ENCODE assay signal across 15 cellular contexts in the genomic region with DNA sequence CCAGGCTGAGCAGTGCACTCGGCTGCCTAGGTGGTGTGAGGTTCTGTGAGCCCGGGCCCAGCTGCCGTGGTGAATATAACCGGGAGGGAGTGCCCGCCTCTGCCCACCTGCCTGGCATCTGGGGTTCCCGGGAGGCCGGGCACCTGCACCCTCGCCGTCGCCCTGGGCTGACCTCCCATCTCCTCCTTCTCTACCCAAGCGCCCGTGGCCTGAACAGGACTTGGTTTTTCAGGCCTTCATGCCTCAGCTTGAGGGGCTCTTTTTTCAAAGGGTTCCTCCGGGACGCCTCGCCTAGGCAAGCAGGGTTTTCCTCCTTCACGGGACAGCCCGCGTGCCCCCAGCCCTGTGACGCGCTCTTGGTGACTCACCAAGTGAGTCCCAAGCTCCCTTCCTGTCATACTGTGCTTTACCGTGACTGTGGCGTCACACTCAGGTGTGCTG. TPM values are rescaled to one million over a fixed set of nuclear protein-coding genes. Genes with fewer than 3 reads are reported as not detected.
DNase-seq lines count a peak whose midpoint lies in the region; ATAC-seq and FAIRE-seq lines count a peak whose summit lies in the region.
"Had no signal": no experiment of that assay in that cellular context is flagged by ENCODE, and none has a peak within 500 bp of the region (broad histone marks: within the 10 kb centered on the region; RNA-seq: fewer than 3 reads in every experiment).

No MANE protein-coding gene starts in this region.

- peak; percentile 57 for DNase-seq in activated T-cell treated with anti-CD3 and anti-CD28 coated beads, Interleukin-2, amount 50 U/mL, for 4 hours
- DNase-seq in activated T-cell treated with anti-CD3 and anti-CD28 coated beads, Interleukin-2, amount 50 U/mL, for 24 hours: no peak
- DNase-seq in stimulated activated CD4-positive, alpha-beta T cell treated with anti-CD3 and anti-CD28 coated beads, Interleukin-4, amount 100 ng/mL, for 24 hours: peak; percentile 31
- no peak for DNase-seq in GM19239 (ENCODE audit: insufficient read length, low spot score)
- DNase-seq: GOT3; hypothalamus; Karpas-422; mesenchymal stem cell; NCI-H2171; stimulated activated naive CD4-positive, alpha-beta T cell treated with Interleukin-2 at 50 U/mL for 16 hours had no signal

- no peaks in the 10 kb centered on the region for H3K9me3 Mint-ChIP-seq in activated T-cell treated with anti-CD3 and anti-CD28 coated beads, Interleukin-2, amount 50 U/mL, for 4 hours
- H3K9me3 Mint-ChIP-seq in activated T-cell treated with anti-CD3 and anti-CD28 coated beads, Interleukin-2, amount 50 U/mL, for 24 hours: no peaks in the 10 kb centered on the region
- H3K9me3 Mint-ChIP-seq in IgD-negative memory B cell: no peaks in the 10 kb centered on the region
- H3K9me3 Mint-ChIP-seq: activated naive CD4-positive, alpha-beta T cell treated with anti-CD3 and anti-CD28 coated beads, Interleukin-2, amount 50 U/mL, for 24 hours had no signal

- peak; percentile 49 to 59 for ATAC-seq in activated T-cell treated with anti-CD3 and anti-CD28 coated beads, Interleukin-2, amount 50 U/mL, for 4 hours
- ATAC-seq in esophagus mucosa (peak; percentile 61), GM21529 (IDR thresholded peaks at IDR 0.05; ENCODE audit: unreplicated experiment) (no peak), HG03520 (IDR thresholded peaks at IDR 0.05; ENCODE audit: unreplicated experiment) (no peak)

- peak overlapping the region; percentile 29 for H3K4me3 Mint-ChIP-seq in activated T-cell treated with anti-CD3 and anti-CD28 coated beads, Interleukin-2, amount 50 U/mL, for 4 hours
- H3K4me3 Mint-ChIP-seq in activated T-cell treated with anti-CD3 and anti-CD28 coated beads, Interleukin-2, amount 50 U/mL, for 24 hours: no peak overlapping the region
- peak overlapping the region in 2 of 4 donors; percentile 15 to 68 for H3K4me3 Mint-ChIP-seq in IgD-negative memory B cell
- H3K4me3 Mint-ChIP-seq: activated naive CD4-positive, alpha-beta T cell treated with anti-CD3 and anti-CD28 coated beads, Interleukin-2, amount 50 U/mL, for 24 hours had no signal

- no peak for FAIRE-seq in GM19239 (lab: Jason Lieb, UNC)

- no peaks in the 10 kb centered on the region for H3K27me3 Mint-ChIP-seq in activated T-cell treated with anti-CD3 and anti-CD28 coated beads, Interleukin-2, amount 50 U/mL, for 4 hours (ENCODE audit: low read depth)
- H3K27me3 Mint-ChIP-seq in activated T-cell treated with anti-CD3 and anti-CD28 coated beads, Interleukin-2, amount 50 U/mL, for 24 hours: no peaks in the 10 kb centered on the region
- H3K27me3 Mint-ChIP-seq in IgD-negative memory B cell: no peaks in the 10 kb centered on the region
- H3K27me3 Mint-ChIP-seq: activated naive CD4-positive, alpha-beta T cell treated with anti-CD3 and anti-CD28 coated beads, Interleukin-2, amount 50 U/mL, for 24 hours had no signal

- peaks cover 68% of the 10 kb centered on the region for H3K4me1 Mint-ChIP-seq in activated T-cell treated with anti-CD3 and anti-CD28 coated beads, Interleukin-2, amount 50 U/mL, for 4 hours (ENCODE audit: low read depth)
- H3K4me1 Mint-ChIP-seq in activated T-cell treated with anti-CD3 and anti-CD28 coated beads, Interleukin-2, amount 50 U/mL, for 24 hours (ENCODE audit: low read depth): peaks cover 79% of the 10 kb centered on the region
- peaks cover 41 to 54% (median 44%) of the 10 kb centered on the region in 3 donors for H3K4me1 Mint-ChIP-seq in IgD-negative memory B cell

- no peak overlapping the region for H3K27ac Mint-ChIP-seq in activated T-cell treated with anti-CD3 and anti-CD28 coated beads, Interleukin-2, amount 50 U/mL, for 24 hours
- H3K27ac Mint-ChIP-seq in IgD-negative memory B cell: peak overlapping the region; percentile 92 to 98 (median 94)
- H3K27ac Mint-ChIP-seq: activated naive CD4-positive, alpha-beta T cell treated with anti-CD3 and anti-CD28 coated beads, Interleukin-2, amount 50 U/mL, for 24 hours had no signal

- no peaks in the 10 kb centered on the region for H3K36me3 Mint-ChIP-seq in activated T-cell treated with anti-CD3 and anti-CD28 coated beads, Interleukin-2, amount 50 U/mL, for 4 hours (ENCODE audit: insufficient read depth)
- peaks cover 2% of the 10 kb centered on the region for H3K36me3 Mint-ChIP-seq in activated T-cell treated with anti-CD3 and anti-CD28 coated beads, Interleukin-2, amount 50 U/mL, for 24 hours (ENCODE audit: low read depth)
- peaks cover 1% of the 10 kb centered on the region for H3K36me3 Mint-ChIP-seq in IgD-negative memory B cell
- H3K36me3 Mint-ChIP-seq: activated naive CD4-positive, alpha-beta T cell treated with anti-CD3 and anti-CD28 coated beads, Interleukin-2, amount 50 U/mL, for 24 hours had no signal

RNA-seq across cellular contexts. Expression of gene INPP5A, which starts 9.9 kb away (rescaled TPM):
- 1 to 10 TPM; 5.8 to 8.8 (median 6.9) TPM for total RNA-seq in activated T-cell treated with anti-CD3 and anti-CD28 coated beads, Interleukin-2, amount 50 U/mL, for 4 hours
- polyA plus RNA-seq in IgD-negative memory B cell: 0.94 TPM
- total RNA-seq in esophagus mucosa: 14.3 TPM

Comparison
In these comparisons a context has a peak if more than half of its experiments do, and no peak if none do; other contexts are left out.
1. DNase-seq: peak in activated T-cell treated with anti-CD3 and anti-CD28 coated beads, Interleukin-2, amount 50 U/mL, for 4 hours (single experiment) and stimulated activated CD4-positive, alpha-beta T cell treated with anti-CD3 and anti-CD28 coated beads, Interleukin-4, amount 100 ng/mL, for 24 hours (single experiment); none in activated T-cell treated with anti-CD3 and anti-CD28 coated beads, Interleukin-2, amount 50 U/mL, for 24 hours (single experiment) and GM19239 (single experiment).
2. ATAC-seq: peak in activated T-cell treated with anti-CD3 and anti-CD28 coated beads, Interleukin-2, amount 50 U/mL, for 4 hours (2 of 2) and esophagus mucosa (single experiment); none in GM21529 (single experiment) and HG03520 (single experiment).